16 cellular contexts compared by ENCODE assay signal in genomic region chr19:5955638-5955935, GRCh38. TPM values are rescaled to one million over a fixed set of nuclear protein-coding genes. Genes with fewer than 3 reads are reported as not detected.
DNase-seq lines count a peak whose midpoint lies in the region; ATAC-seq and TF ChIP-seq lines count a peak whose summit lies in the region.
"Had no signal": no experiment of that assay in that cellular context is flagged by ENCODE, and none has a peak within 500 bp of the region (broad histone marks: within the 10 kb centered on the region; RNA-seq: fewer than 3 reads in every experiment).

No MANE protein-coding gene starts in this region.

- peaks cover 8% of the 10 kb centered on the region; the same call in 1 of the 2 replicates for H4K20me1 ChIP-seq in KMS-11 (ENCODE audit: insufficient read depth)

- H2AFZ ChIP-seq in KMS-11 (ENCODE audit: low read depth) = no peak overlapping the region

- H3K4me1 ChIP-seq in KMS-11 (ENCODE audit: low read depth, poor library complexity, severe bottlenecking) = peaks cover 43% of the 10 kb centered on the region
- H3K4me1 ChIP-seq in colonic mucosa = peaks cover 17% of the 10 kb centered on the region
- peaks cover 0 to 99% (median 81%) of the 10 kb centered on the region in 4 donors for H3K4me1 ChIP-seq in sigmoid colon
- H3K4me1 ChIP-seq in prostate gland (replicated peaks) = peaks cover 27% of the 10 kb centered on the region

- DNase-seq in activated naive CD4-positive, alpha-beta T cell treated with anti-CD3 and anti-CD28 coated beads for 36 hours = no peak
- DNase-seq in activated naive CD4-positive, alpha-beta T cell treated with Interleukin-2 at 50 U/mL for 16 hours = no peak
- DNase-seq in colonic mucosa = no peak
- DNase-seq in sigmoid colon = no peak
- no peak for DNase-seq in HuH-7.5 (ENCODE audit: low spot score)
- no peak for DNase-seq in prostate gland (ENCODE audit: low spot score)
- DNase-seq: activated CD8-positive, alpha-beta memory T cell treated with anti-CD3 and anti-CD28 coated beads for 24 hours; amniotic stem cell; endodermal cell; GDM1; hypothalamus; lower lobe of right lung; stimulated activated naive B cell treated with anti-CD40 and anti-IgM and Interleukin-4, amounts not matched to agents 10 μg/mL and 1 μg/mL and 100 μg/mL, for 72 hours had no signal

- TF ChIP-seq EP300 in sigmoid colon (IDR thresholded peaks at IDR 0.05) = no peak

- no peak overlapping the region for H3K4me3 Mint-ChIP-seq in activated naive CD4-positive, alpha-beta T cell treated with anti-CD3 and anti-CD28 coated beads for 36 hours
- H3K4me3 Mint-ChIP-seq: endodermal cell; stimulated activated naive B cell treated with anti-CD40 and anti-IgM and Interleukin-4, amounts not matched to agents 10 μg/mL and 1 μg/mL and 100 μg/mL, for 72 hours; T-helper 2 cell treated with Interferon-gamma antibody and Interleukin-4, amounts not matched to agents 5 μg/mL and 100 μg/mL, for 36 hours had no signal

- intact Hi-C loops in activated naive CD4-positive, alpha-beta T cell treated with anti-CD3 and anti-CD28 coated beads for 36 hours (cut with micrococcal nuclease) = no loop called here
- intact Hi-C loops in colonic mucosa (cut with DNase I) (no loop called here), sigmoid colon (cut with DNase I) (no loop called here), prostate gland (cut with DNase I) (no loop called here)

- TF ChIP-seq POLR2A in sigmoid colon (IDR thresholded peaks at IDR 0.05) (no peak), prostate gland (IDR thresholded peaks at IDR 0.05) (no peak)

- peak overlapping the region; percentile 27 for H3K27ac Mint-ChIP-seq in activated naive CD4-positive, alpha-beta T cell treated with anti-CD3 and anti-CD28 coated beads for 36 hours
- H3K27ac Mint-ChIP-seq: endodermal cell had no signal

- H3K27me3 ChIP-seq in KMS-11 (ENCODE audit: insufficient read depth, low read depth) = no peaks in the 10 kb centered on the region
- H3K27me3 ChIP-seq in colonic mucosa = no peaks in the 10 kb centered on the region
- no peaks in the 10 kb centered on the region for H3K27me3 ChIP-seq in sigmoid colon
- H3K27me3 ChIP-seq in prostate gland (replicated peaks; ENCODE audit: insufficient read depth) = no peaks in the 10 kb centered on the region

- H3K36me3 ChIP-seq in KMS-11 (ENCODE audit: insufficient read depth) (no peaks in the 10 kb centered on the region), colonic mucosa (no peaks in the 10 kb centered on the region), sigmoid colon (no peaks in the 10 kb centered on the region), prostate gland (no peaks in the 10 kb centered on the region)
- H3K36me3 ChIP-seq: lower lobe of right lung had no signal

- CTCF ChIA-PET in activated naive CD4-positive, alpha-beta T cell treated with anti-CD3 and anti-CD28 coated beads for 36 hours (lab: Charles Lee) = interaction anchor here (1.4 to 2.3 kb wide), 3 partner anchors 13 to 151 kb away, joined by 3 to 14 read pairs (median 4); no protein-coding TSS in a partner anchor

- H3K36me3 Mint-ChIP-seq in activated naive CD4-positive, alpha-beta T cell treated with anti-CD3 and anti-CD28 coated beads for 36 hours (ENCODE audit: low read depth) = peaks cover 20% of the 10 kb centered on the region

- no peaks in the 10 kb centered on the region for H3K27me3 Mint-ChIP-seq in activated naive CD4-positive, alpha-beta T cell treated with anti-CD3 and anti-CD28 coated beads for 36 hours (ENCODE audit: low read depth)
- H3K27me3 Mint-ChIP-seq: stimulated activated naive B cell treated with anti-CD40 and anti-IgM and Interleukin-4, amounts not matched to agents 10 μg/mL and 1 μg/mL and 100 μg/mL, for 72 hours had no signal

- WGBS in sigmoid colon, 2 donors = 82 to 87% methylated on average over 3 of the region's 3 CpGs
- WGBS in prostate gland = 65% methylated on average over 3 of the region's 3 CpGs

- 0 out of 2 replicates have a peak overlapping the region, but pooled peaks have one; percentile 6 for H3K4me2 ChIP-seq in KMS-11

- H3K27ac ChIP-seq in KMS-11 (no peak overlapping the region), colonic mucosa (peak overlapping the region; percentile 48), sigmoid colon (peak overlapping the region; percentile 82 to 92 (median 88)), prostate gland (peak overlapping the region in 1 of 2 donors; percentile 33)

- H3K9ac ChIP-seq in KMS-11 (no peak overlapping the region), colonic mucosa (ENCODE audit: low read depth in 2 of 2, low read length in 2 of 2) (no peak overlapping the region)

- H3K9me3 ChIP-seq in colonic mucosa (no peaks in the 10 kb centered on the region), sigmoid colon (no peaks in the 10 kb centered on the region), prostate gland (no peaks in the 10 kb centered on the region)
- H3K9me3 ChIP-seq: lower lobe of right lung had no signal

- H3K4me3 ChIP-seq in KMS-11 (IDR thresholded peaks at IDR 0.05; ENCODE audit: insufficient read depth, low read depth, low read length) (no peak overlapping the region), colonic mucosa (no peak overlapping the region), sigmoid colon (no peak overlapping the region), prostate gland (no peak overlapping the region)
- H3K4me3 ChIP-seq: lower lobe of right lung had no signal

- H3K79me2 ChIP-seq in KMS-11 (ENCODE audit: insufficient read depth, low read depth) = peaks cover 95% of the 10 kb centered on the region

- H3K9me3 Mint-ChIP-seq in activated naive CD4-positive, alpha-beta T cell treated with anti-CD3 and anti-CD28 coated beads for 36 hours = no peaks in the 10 kb centered on the region
- H3K9me3 Mint-ChIP-seq: endodermal cell; stimulated activated naive B cell treated with anti-CD40 and anti-IgM and Interleukin-4, amounts not matched to agents 10 μg/mL and 1 μg/mL and 100 μg/mL, for 72 hours; T-helper 2 cell treated with Interferon-gamma antibody and Interleukin-4, amounts not matched to agents 5 μg/mL and 100 μg/mL, for 36 hours had no signal

- H3K4me1 Mint-ChIP-seq in activated naive CD4-positive, alpha-beta T cell treated with anti-CD3 and anti-CD28 coated beads for 36 hours (ENCODE audit: low read depth) = peaks cover 92% of the 10 kb centered on the region

- TF ChIP-seq CTCF in KMS-11 (conservative IDR thresholded peaks at IDR 0.05; ENCODE audit: low read depth, low read length) = no peak
- TF ChIP-seq CTCF in colonic mucosa (IDR thresholded peaks at IDR 0.05) = no peak
- no peak for TF ChIP-seq CTCF in sigmoid colon (IDR thresholded peaks at IDR 0.05)
- TF ChIP-seq CTCF in prostate gland (IDR thresholded peaks at IDR 0.05) = no peak

- no peak for ATAC-seq in GM19328 (IDR thresholded peaks at IDR 0.05; ENCODE audit: unreplicated experiment)
- ATAC-seq: lower lobe of right lung had no signal

RNA-seq across cellular contexts. Expression of gene RANBP3, which starts 22.4 kb away (rescaled TPM):
- 10 to 100 TPM; 77.9 to 80.5 TPM for total RNA-seq in activated naive CD4-positive, alpha-beta T cell treated with anti-CD3 and anti-CD28 coated beads for 36 hours
- 10 to 100 TPM; 52.1 to 62.7 TPM for total RNA-seq in colonic mucosa
- total RNA-seq in sigmoid colon = 10 to 100 TPM; 63.1 to 86.4 (median 82.7) TPM
- 10 to 100 TPM; 27.0 to 47.5 (median 27.6) TPM for polyA plus RNA-seq in sigmoid colon
- 100 to 1,000 TPM in 1 of 2 donors, 10 to 100 TPM in 1; 84.6 to 120 TPM for total RNA-seq in prostate gland

RNA-seq across cellular contexts. Expression of gene CAPS, which starts 41.5 kb away (rescaled TPM):
- total RNA-seq in activated naive CD4-positive, alpha-beta T cell treated with anti-CD3 and anti-CD28 coated beads for 36 hours = 1 to 10 TPM; 2.1 to 2.8 TPM
- total RNA-seq in colonic mucosa = 10 to 100 TPM in 1 of 2 donors, 1 to 10 TPM in 1; 9.3 to 15.0 TPM
- total RNA-seq in sigmoid colon = 10 to 100 TPM in 2 of 4 donors, 1 to 10 TPM in 2; 4.9 to 18.6 (median 9.7) TPM
- 10 to 100 TPM in 1 of 3 donors, 1 to 10 TPM in 2; 3.6 to 13.7 (median 3.7) TPM for polyA plus RNA-seq in sigmoid colon
- 10 to 100 TPM; 27.9 to 36.8 TPM for total RNA-seq in prostate gland

RNA-seq across cellular contexts. Expression of gene VMAC, which starts 50.9 kb away (rescaled TPM):
- total RNA-seq in activated naive CD4-positive, alpha-beta T cell treated with anti-CD3 and anti-CD28 coated beads for 36 hours = 1 to 10 TPM; 1.5 to 2.0 TPM
- total RNA-seq in colonic mucosa (1 to 10 TPM; 4.0 to 4.7 TPM), sigmoid colon (10 to 100 TPM in 1 of 4 donors, 1 to 10 TPM in 3; 6.1 to 14.4 (median 8.1) TPM), prostate gland (10 to 100 TPM; 23.6 to 29.0 TPM)
- 1 to 10 TPM; 1.6 to 6.4 (median 2.4) TPM for polyA plus RNA-seq in sigmoid colon

RNA-seq across cellular contexts. Expression of gene NDUFA11, which starts 52.0 kb away (rescaled TPM):
- total RNA-seq in activated naive CD4-positive, alpha-beta T cell treated with anti-CD3 and anti-CD28 coated beads for 36 hours = 100 to 1,000 TPM; 226 to 228 TPM
- total RNA-seq in colonic mucosa (100 to 1,000 TPM; 188 to 228 TPM), sigmoid colon (100 to 1,000 TPM; 242 to 447 (median 353) TPM), prostate gland (100 to 1,000 TPM; 259 to 327 TPM)
- polyA plus RNA-seq in sigmoid colon = 100 to 1,000 TPM; 363 to 450 (median 395) TPM
